9 cellular contexts compared by ENCODE assay signal in the genomic region with DNA sequence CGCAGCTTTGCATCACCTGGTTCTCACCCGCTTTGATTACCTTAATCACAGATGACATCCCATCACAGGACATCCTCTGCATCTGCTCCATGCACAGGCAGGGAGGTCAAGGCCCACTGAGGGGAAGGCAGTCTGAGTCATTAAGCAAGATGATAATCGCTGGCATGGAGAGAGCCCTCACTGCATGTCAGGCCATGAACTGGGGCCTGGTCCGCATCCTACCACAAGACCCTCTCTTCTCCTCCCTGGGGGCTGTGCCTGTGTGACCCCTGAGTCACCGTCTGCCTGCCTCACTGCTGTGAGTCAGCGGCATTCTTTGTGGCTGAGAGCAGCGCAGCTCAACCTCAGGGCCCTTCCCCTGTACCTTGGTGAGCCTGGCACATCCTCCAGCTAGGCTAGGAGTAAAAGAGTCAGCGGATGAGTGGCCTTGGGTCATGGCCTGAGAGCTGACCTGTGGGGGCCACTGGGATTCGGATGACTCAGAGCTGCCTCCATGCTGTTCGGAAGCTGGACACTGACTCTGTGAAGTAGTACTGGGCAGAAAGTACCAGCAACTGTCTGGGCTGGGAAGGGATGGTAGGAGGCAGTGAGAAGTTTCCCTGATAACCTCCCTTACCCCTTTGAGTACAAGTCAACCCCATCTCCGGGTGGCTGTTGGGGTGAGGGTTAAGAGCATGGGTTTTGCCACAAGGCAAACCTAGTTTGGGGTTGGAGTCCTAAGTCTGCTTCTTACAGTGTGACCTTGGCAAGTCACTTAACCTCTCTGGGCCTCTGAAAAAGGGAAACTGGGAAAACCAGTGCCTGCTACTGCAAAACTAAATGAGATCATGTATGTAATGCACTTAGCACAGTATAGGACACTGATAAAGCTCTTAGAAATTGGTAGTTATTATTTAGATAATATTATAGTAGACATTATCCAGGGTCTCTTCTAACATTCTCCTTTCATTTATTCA. TPM values are rescaled to one million over a fixed set of nuclear protein-coding genes. Genes with fewer than 3 reads are reported as not detected.
DNase-seq lines count a peak whose midpoint lies in the region; ATAC-seq and TF ChIP-seq lines count a peak whose summit lies in the region.
"Had no signal": no experiment of that assay in that cellular context is flagged by ENCODE, and none has a peak within 500 bp of the region (broad histone marks: within the 10 kb centered on the region; RNA-seq: fewer than 3 reads in every experiment).

No MANE protein-coding gene starts in this region.

- H3K36me3 Mint-ChIP-seq in activated CD4-positive, alpha-beta memory T cell treated with anti-CD3 and anti-CD28 coated beads for 36 hours: no peaks in the 10 kb centered on the region
- H3K36me3 Mint-ChIP-seq in activated CD4-positive, alpha-beta memory T cell treated with anti-CD3 and anti-CD28 coated beads, Interleukin-2, amount 10 ng/mL, durations not matched to agents 7 days and 5 days (ENCODE audit: low read depth): no peaks in the 10 kb centered on the region

- no peak overlapping the region for H3K9ac ChIP-seq in Karpas-422 (ENCODE audit: low read length)

- H4K20me1 ChIP-seq in Karpas-422 (ENCODE audit: insufficient read depth, low read depth, low read length): no peaks in the 10 kb centered on the region

- no peak overlapping the region for H3K27ac Mint-ChIP-seq in activated CD4-positive, alpha-beta memory T cell treated with anti-CD3 and anti-CD28 coated beads for 36 hours
- no peak overlapping the region for H3K27ac Mint-ChIP-seq in activated CD4-positive, alpha-beta memory T cell treated with anti-CD3 and anti-CD28 coated beads, Interleukin-2, amount 10 ng/mL, durations not matched to agents 7 days and 5 days

- H3K9me3 ChIP-seq in RWPE2 (ENCODE audit: severe bottlenecking) (no peaks in the 10 kb centered on the region), Karpas-422 (ENCODE audit: low read length) (no peaks in the 10 kb centered on the region)

- ATAC-seq in RWPE2 (ENCODE audit: low read depth): peak; percentile 85
- ATAC-seq in HG02623 (IDR thresholded peaks at IDR 0.05; ENCODE audit: unreplicated experiment): no peak
- no peak for ATAC-seq in HG03460 (IDR thresholded peaks at IDR 0.05; ENCODE audit: unreplicated experiment)

- H3K4me1 ChIP-seq in RWPE2 (ENCODE audit: insufficient read depth, poor library complexity, severe bottlenecking): peaks cover 58% of the 10 kb centered on the region
- no peaks in the 10 kb centered on the region for H3K4me1 ChIP-seq in Karpas-422 (ENCODE audit: low read length)

- intact Hi-C loops in activated CD4-positive, alpha-beta memory T cell treated with anti-CD3 and anti-CD28 coated beads for 36 hours (cut with micrococcal nuclease): no loop called here

- peak overlapping the region; percentile 93 for H3K27ac ChIP-seq in RWPE2 (ENCODE audit: poor library complexity, severe bottlenecking)
- H3K27ac ChIP-seq in Karpas-422 (ENCODE audit: low read length): no peak overlapping the region
- H3K27ac ChIP-seq: C4-2B had no signal

- POLR2A ChIA-PET in activated CD4-positive, alpha-beta memory T cell treated with anti-CD3 and anti-CD28 coated beads for 36 hours (lab: Charles Lee): no interaction called here
- POLR2A ChIA-PET in activated CD4-positive, alpha-beta memory T cell treated with anti-CD3 and anti-CD28 coated beads, Interleukin-2, amount 10 ng/mL, durations not matched to agents 7 days and 5 days (lab: Charles Lee): no interaction called here

- no peaks in the 10 kb centered on the region for H3K9me2 ChIP-seq in Karpas-422 (replicated peaks; ENCODE audit: insufficient read depth, low read length)

- CTCF ChIA-PET in activated CD4-positive, alpha-beta memory T cell treated with anti-CD3 and anti-CD28 coated beads for 36 hours (lab: Charles Lee): no interaction called here
- CTCF ChIA-PET in activated CD4-positive, alpha-beta memory T cell treated with anti-CD3 and anti-CD28 coated beads, Interleukin-2, amount 10 ng/mL, durations not matched to agents 7 days and 5 days (lab: Charles Lee): no interaction called here

- H3K4me1 Mint-ChIP-seq in activated CD4-positive, alpha-beta memory T cell treated with anti-CD3 and anti-CD28 coated beads for 36 hours (ENCODE audit: low read depth): peaks cover 4% of the 10 kb centered on the region
- peaks cover 6% of the 10 kb centered on the region for H3K4me1 Mint-ChIP-seq in activated CD4-positive, alpha-beta memory T cell treated with anti-CD3 and anti-CD28 coated beads, Interleukin-2, amount 10 ng/mL, durations not matched to agents 7 days and 5 days

- peaks cover 2% of the 10 kb centered on the region for H3K9me3 Mint-ChIP-seq in activated CD4-positive, alpha-beta memory T cell treated with anti-CD3 and anti-CD28 coated beads for 36 hours
- no peaks in the 10 kb centered on the region for H3K9me3 Mint-ChIP-seq in activated CD4-positive, alpha-beta memory T cell treated with anti-CD3 and anti-CD28 coated beads, Interleukin-2, amount 10 ng/mL, durations not matched to agents 7 days and 5 days

- no peak overlapping the region for H3K4me3 Mint-ChIP-seq in activated CD4-positive, alpha-beta memory T cell treated with anti-CD3 and anti-CD28 coated beads for 36 hours
- no peak overlapping the region for H3K4me3 Mint-ChIP-seq in activated CD4-positive, alpha-beta memory T cell treated with anti-CD3 and anti-CD28 coated beads, Interleukin-2, amount 10 ng/mL, durations not matched to agents 7 days and 5 days

- H2AFZ ChIP-seq in Karpas-422 (ENCODE audit: low read length): no peak overlapping the region

- H3K79me2 ChIP-seq in Karpas-422 (ENCODE audit: low read length): no peaks in the 10 kb centered on the region

- H3K27me3 Mint-ChIP-seq in activated CD4-positive, alpha-beta memory T cell treated with anti-CD3 and anti-CD28 coated beads for 36 hours: peaks cover 4% of the 10 kb centered on the region
- H3K27me3 Mint-ChIP-seq in activated CD4-positive, alpha-beta memory T cell treated with anti-CD3 and anti-CD28 coated beads, Interleukin-2, amount 10 ng/mL, durations not matched to agents 7 days and 5 days: peaks cover 6% of the 10 kb centered on the region

- H3K27me3 ChIP-seq in RWPE2 (ENCODE audit: insufficient read depth, poor library complexity, severe bottlenecking) (no peaks in the 10 kb centered on the region), Karpas-422 (ENCODE audit: low read length) (no peaks in the 10 kb centered on the region)

- TF ChIP-seq CTCF in RWPE2 (IDR thresholded peaks at IDR 0.05; ENCODE audit: poor library complexity, severe bottlenecking) (no peak), foreskin fibroblast (IDR thresholded peaks at IDR 0.05; ENCODE audit: low read depth, low read length) (no peak)

- H3K4me2 ChIP-seq in Karpas-422 (ENCODE audit: low read depth, low read length, poor library complexity, severe bottlenecking): no peak overlapping the region

- no peak overlapping the region for H3K4me3 ChIP-seq in RWPE2 (ENCODE audit: severe bottlenecking)
- no peak overlapping the region for H3K4me3 ChIP-seq in foreskin fibroblast (ENCODE audit: low read depth in 1 of 2, low read length in 2 of 2)
- H3K4me3 ChIP-seq in Karpas-422 (ENCODE audit: low read length): no peak overlapping the region

- H3K36me3 ChIP-seq in RWPE2 (ENCODE audit: low read depth): no peaks in the 10 kb centered on the region
- H3K36me3 ChIP-seq in Karpas-422 (ENCODE audit: insufficient read depth, low read length): no peaks in the 10 kb centered on the region

- DNase-seq in activated CD4-positive, alpha-beta memory T cell treated with anti-CD3 and anti-CD28 coated beads for 36 hours: peak; percentile 22
- DNase-seq in activated CD4-positive, alpha-beta memory T cell treated with anti-CD3 and anti-CD28 coated beads, Interleukin-2, amount 10 ng/mL, durations not matched to agents 7 days and 5 days: no peak
- DNase-seq in RWPE2 (ENCODE audit: low spot score): peak; percentile 98
- DNase-seq in foreskin fibroblast: peak; percentile 97 to 98
- DNase-seq in smooth muscle cell of the brain vasculature (ENCODE audit: low read depth, low spot score): peak; percentile 54
- DNase-seq in Karpas-422: no peak

RNA-seq across cellular contexts. Expression of gene ARSI, which starts 14.6 kb away (rescaled TPM):
- total RNA-seq in activated CD4-positive, alpha-beta memory T cell treated with anti-CD3 and anti-CD28 coated beads for 36 hours: not detected
- total RNA-seq in activated CD4-positive, alpha-beta memory T cell treated with anti-CD3 and anti-CD28 coated beads, Interleukin-2, amount 10 ng/mL, durations not matched to agents 7 days and 5 days: not detected
- total RNA-seq in Karpas-422 (2014; rRNA removed; shearing (Covaris generic); ENCODE audit: low replicate concordance): not detected in 2 replicates

RNA-seq across cellular contexts. Expression of gene CAMK2A, which starts 27.8 kb away (rescaled TPM):
- not detected for total RNA-seq in activated CD4-positive, alpha-beta memory T cell treated with anti-CD3 and anti-CD28 coated beads for 36 hours
- total RNA-seq in activated CD4-positive, alpha-beta memory T cell treated with anti-CD3 and anti-CD28 coated beads, Interleukin-2, amount 10 ng/mL, durations not matched to agents 7 days and 5 days: not detected
- total RNA-seq in Karpas-422 (2014; rRNA removed; shearing (Covaris generic); ENCODE audit: low replicate concordance): not detected in 2 replicates

RNA-seq across cellular contexts. Expression of gene TCOF1, which starts 40.2 kb away (rescaled TPM):
- 10 to 100 TPM; 91.3 to 95.0 TPM for total RNA-seq in activated CD4-positive, alpha-beta memory T cell treated with anti-CD3 and anti-CD28 coated beads for 36 hours
- total RNA-seq in activated CD4-positive, alpha-beta memory T cell treated with anti-CD3 and anti-CD28 coated beads, Interleukin-2, amount 10 ng/mL, durations not matched to agents 7 days and 5 days: 10 to 100 TPM; 52.8 to 53.0 TPM
- 23.0 and 42.6 TPM in 2 replicates for total RNA-seq in Karpas-422 (2014; rRNA removed; shearing (Covaris generic); ENCODE audit: low replicate concordance)

Comparison
In these comparisons a context has a peak if more than half of its experiments do, and no peak if none do; other contexts are left out.
1. DNase-seq: peak in activated CD4-positive, alpha-beta memory T cell treated with anti-CD3 and anti-CD28 coated beads for 36 hours (single experiment), RWPE2 (single experiment), foreskin fibroblast (2 of 2) and smooth muscle cell of the brain vasculature (single experiment); none in activated CD4-positive, alpha-beta memory T cell treated with anti-CD3 and anti-CD28 coated beads, Interleukin-2, amount 10 ng/mL, durations not matched to agents 7 days and 5 days (single experiment) and Karpas-422 (single experiment).